In genomic region chr19:10305139-10305806, GRCh38 we compare ENCODE assay signal across 12 cellular contexts. TPM values are rescaled to one million over a fixed set of nuclear protein-coding genes. Genes with fewer than 3 reads are reported as not detected.
DNase-seq lines count a peak whose midpoint lies in the region; ATAC-seq and TF ChIP-seq lines count a peak whose summit lies in the region.
"Had no signal": no experiment of that assay in that cellular context is flagged by ENCODE, and none has a peak within 500 bp of the region (broad histone marks: within the 10 kb centered on the region; RNA-seq: fewer than 3 reads in every experiment).

No MANE protein-coding gene starts in this region.

- H3K27me3 Mint-ChIP-seq in dendritic cell treated with granulocyte-macrophage colony-stimulating factor and Interleukin-4, amounts not matched to agents 40 ng/mL and 50 ng/mL, for 4 days, result no peaks in the 10 kb centered on the region

- DNase-seq in EL (peak; percentile 76), NOMO-1 treated with DMSO at 0.1 percent for 48 hours (lab: John Stamatoyannopoulos, UW; ENCODE audit: unreplicated experiment) (peak; percentile 18), pons (ENCODE audit: low spot score) (peak; percentile 37), GM13977 (ENCODE audit: low spot score) (no peak), omental fat pad (ENCODE audit: low spot score) (no peak)
- DNase-seq: activated CD4-positive, alpha-beta memory T cell treated with anti-CD3 and anti-CD28 coated beads, Interleukin-2, amount 10 ng/mL, durations not matched to agents 7 days and 5 days; DND-41; NCI-H1105 treated with DMSO at 0.1 percent for 48 hours had no signal

- H3K27ac Mint-ChIP-seq in dendritic cell treated with granulocyte-macrophage colony-stimulating factor and Interleukin-4, amounts not matched to agents 40 ng/mL and 50 ng/mL, for 4 days, result peak overlapping the region; percentile 97
- H3K27ac Mint-ChIP-seq: activated CD4-positive, alpha-beta memory T cell treated with anti-CD3 and anti-CD28 coated beads, Interleukin-2, amount 10 ng/mL, durations not matched to agents 7 days and 5 days had no signal

- H3K4me1 Mint-ChIP-seq in dendritic cell treated with granulocyte-macrophage colony-stimulating factor and Interleukin-4, amounts not matched to agents 40 ng/mL and 50 ng/mL, for 4 days (ENCODE audit: low read depth), result peaks cover 58% of the 10 kb centered on the region

- in situ Hi-C loops in GM13977 (cut with MboI; ENCODE audit: low pct_unique_long_range_greater_than_20kb, low sequenced_read_pairs, unreplicated experiment), result no loop called here

- H3K9me3 Mint-ChIP-seq in dendritic cell treated with granulocyte-macrophage colony-stimulating factor and Interleukin-4, amounts not matched to agents 40 ng/mL and 50 ng/mL, for 4 days, result no peaks in the 10 kb centered on the region
- H3K9me3 Mint-ChIP-seq: activated CD4-positive, alpha-beta memory T cell treated with anti-CD3 and anti-CD28 coated beads, Interleukin-2, amount 10 ng/mL, durations not matched to agents 7 days and 5 days had no signal

- ATAC-seq in GM21528 (IDR thresholded peaks at IDR 0.05; ENCODE audit: low FRiP score, unreplicated experiment), result no peak
- no peak for ATAC-seq in omental fat pad (ENCODE audit: low FRiP score)
- ATAC-seq: Panc1 had no signal

- H3K4me3 Mint-ChIP-seq in dendritic cell treated with granulocyte-macrophage colony-stimulating factor and Interleukin-4, amounts not matched to agents 40 ng/mL and 50 ng/mL, for 4 days, result peak overlapping the region; percentile 76
- H3K4me3 Mint-ChIP-seq: activated CD4-positive, alpha-beta memory T cell treated with anti-CD3 and anti-CD28 coated beads, Interleukin-2, amount 10 ng/mL, durations not matched to agents 7 days and 5 days had no signal

- TF ChIP-seq CTCF in GM13977 (IDR thresholded peaks at IDR 0.05; ENCODE audit: extremely low read depth, insufficient read depth, missing control alignments) (no peak), omental fat pad (IDR thresholded peaks at IDR 0.05) (no peak)

- peaks cover 5% of the 10 kb centered on the region for H3K36me3 Mint-ChIP-seq in dendritic cell treated with granulocyte-macrophage colony-stimulating factor and Interleukin-4, amounts not matched to agents 40 ng/mL and 50 ng/mL, for 4 days (ENCODE audit: low read depth)

- intact Hi-C loops in dendritic cell treated with granulocyte-macrophage colony-stimulating factor and Interleukin-4, amounts not matched to agents 40 ng/mL and 50 ng/mL, for 4 days (cut with micrococcal nuclease), result no loop called here

RNA-seq across cellular contexts. Expression of gene ZGLP1, which starts 4.3 kb away (rescaled TPM):
- 1 to 10 TPM in 1 of 4 donors, under 1 TPM in 3; 0.19 to 2.4 (median 0.94) TPM for total RNA-seq in omental fat pad

RNA-seq across cellular contexts. Expression of gene FDX2, which starts 10.5 kb away (rescaled TPM):
- 10 to 100 TPM in 3 of 4 donors, 1 to 10 TPM in 1; 9.0 to 26.2 (median 17.8) TPM for total RNA-seq in omental fat pad

RNA-seq across cellular contexts. Expression of gene ICAM5, which starts 15.5 kb away (rescaled TPM):
- total RNA-seq in omental fat pad, result 1 to 10 TPM in 1 of 4 donors, under 1 TPM in 3; 0.31 to 1.1 (median 0.53) TPM
- total RNA-seq: epithelial cell of proximal tubule had no signal

RNA-seq across cellular contexts. Expression of gene ICAM4, which starts 18.5 kb away (rescaled TPM):
- total RNA-seq in omental fat pad, result 1 to 10 TPM in 3 of 4 donors, under 1 TPM in 1; 0.82 to 7.5 (median 2.0) TPM
- total RNA-seq: epithelial cell of proximal tubule had no signal

RNA-seq across cellular contexts. Expression of gene RAVER1, which starts 28.1 kb away (rescaled TPM):
- total RNA-seq in omental fat pad, result 10 to 100 TPM; 12.4 to 23.9 (median 15.8) TPM

Comparison
In these comparisons a context has a peak if more than half of its experiments do, and no peak if none do; other contexts are left out.
1. DNase-seq: peak in EL (single experiment), NOMO-1 treated with DMSO at 0.1 percent for 48 hours (single experiment) and pons (single experiment); none in GM13977 (single experiment) and omental fat pad (single experiment).